Comparison of ENCODE assay signal across 1 cellular context in genomic region chr17:80214878-80215210, GRCh38.
TF ChIP-seq lines count a peak whose summit lies in the region.

No MANE protein-coding gene starts in this region.

TF ChIP-seq in K562, 482 proteins besides CTCF, POLR2A, EP300 and RAD21:
- TF ChIP-seq POLR2G (IDR thresholded peaks at IDR 0.05; ENCODE audit: low read depth, low read length) (peak; percentile 40; the same call in 1 of the 2 replicates), ZNF175 (CRISPR knock-in tag; IDR thresholded peaks at IDR 0.05; ENCODE audit: low read depth) (no peak), RBFOX2 (IDR thresholded peaks at IDR 0.05; ENCODE audit: low read depth, low read length) (0 out of 2 replicates have a peak, but pooled peaks have one; percentile 15), CHD7 (IDR thresholded peaks at IDR 0.05; ENCODE audit: low read depth, low read length) (no peak), HBP1 (CRISPR knock-in tag; IDR thresholded peaks at IDR 0.05) (no peak), MBD1 (CRISPR knock-in tag; IDR thresholded peaks at IDR 0.05) (no peak), CBFB (CRISPR knock-in tag; IDR thresholded peaks at IDR 0.05) (no peak), NFE2L1 (tag; IDR thresholded peaks at IDR 0.05; ENCODE audit: borderline replicate concordance, low read depth) (no peak)
